ENCODE assay signal across 1 cellular context in the genomic region with DNA sequence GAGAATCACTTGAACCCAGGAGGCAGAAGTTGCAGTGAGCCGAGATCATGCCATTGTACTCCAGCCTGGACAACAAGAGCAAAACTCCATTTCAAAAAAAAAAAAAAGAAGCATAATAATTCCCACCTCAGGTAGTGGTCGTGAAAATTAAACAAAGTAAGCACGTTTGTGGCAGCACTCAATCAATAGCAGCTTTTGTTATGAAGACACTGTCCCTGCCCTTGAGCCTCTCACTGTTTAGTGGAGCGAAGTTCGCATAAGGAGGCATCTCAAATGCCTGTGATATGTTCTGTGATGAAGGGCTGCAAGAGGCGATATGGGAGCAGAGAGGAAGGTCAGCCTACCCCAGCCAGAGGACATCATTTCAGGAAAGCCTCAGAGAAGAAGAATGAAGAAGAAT.
TF ChIP-seq lines count a peak whose summit lies in the region.

No MANE protein-coding gene starts in this region.

TF ChIP-seq in GM23338, 12 proteins besides CTCF, POLR2A, EP300 and RAD21 (continued from another document):
- TF ChIP-seq, protein P1, sequence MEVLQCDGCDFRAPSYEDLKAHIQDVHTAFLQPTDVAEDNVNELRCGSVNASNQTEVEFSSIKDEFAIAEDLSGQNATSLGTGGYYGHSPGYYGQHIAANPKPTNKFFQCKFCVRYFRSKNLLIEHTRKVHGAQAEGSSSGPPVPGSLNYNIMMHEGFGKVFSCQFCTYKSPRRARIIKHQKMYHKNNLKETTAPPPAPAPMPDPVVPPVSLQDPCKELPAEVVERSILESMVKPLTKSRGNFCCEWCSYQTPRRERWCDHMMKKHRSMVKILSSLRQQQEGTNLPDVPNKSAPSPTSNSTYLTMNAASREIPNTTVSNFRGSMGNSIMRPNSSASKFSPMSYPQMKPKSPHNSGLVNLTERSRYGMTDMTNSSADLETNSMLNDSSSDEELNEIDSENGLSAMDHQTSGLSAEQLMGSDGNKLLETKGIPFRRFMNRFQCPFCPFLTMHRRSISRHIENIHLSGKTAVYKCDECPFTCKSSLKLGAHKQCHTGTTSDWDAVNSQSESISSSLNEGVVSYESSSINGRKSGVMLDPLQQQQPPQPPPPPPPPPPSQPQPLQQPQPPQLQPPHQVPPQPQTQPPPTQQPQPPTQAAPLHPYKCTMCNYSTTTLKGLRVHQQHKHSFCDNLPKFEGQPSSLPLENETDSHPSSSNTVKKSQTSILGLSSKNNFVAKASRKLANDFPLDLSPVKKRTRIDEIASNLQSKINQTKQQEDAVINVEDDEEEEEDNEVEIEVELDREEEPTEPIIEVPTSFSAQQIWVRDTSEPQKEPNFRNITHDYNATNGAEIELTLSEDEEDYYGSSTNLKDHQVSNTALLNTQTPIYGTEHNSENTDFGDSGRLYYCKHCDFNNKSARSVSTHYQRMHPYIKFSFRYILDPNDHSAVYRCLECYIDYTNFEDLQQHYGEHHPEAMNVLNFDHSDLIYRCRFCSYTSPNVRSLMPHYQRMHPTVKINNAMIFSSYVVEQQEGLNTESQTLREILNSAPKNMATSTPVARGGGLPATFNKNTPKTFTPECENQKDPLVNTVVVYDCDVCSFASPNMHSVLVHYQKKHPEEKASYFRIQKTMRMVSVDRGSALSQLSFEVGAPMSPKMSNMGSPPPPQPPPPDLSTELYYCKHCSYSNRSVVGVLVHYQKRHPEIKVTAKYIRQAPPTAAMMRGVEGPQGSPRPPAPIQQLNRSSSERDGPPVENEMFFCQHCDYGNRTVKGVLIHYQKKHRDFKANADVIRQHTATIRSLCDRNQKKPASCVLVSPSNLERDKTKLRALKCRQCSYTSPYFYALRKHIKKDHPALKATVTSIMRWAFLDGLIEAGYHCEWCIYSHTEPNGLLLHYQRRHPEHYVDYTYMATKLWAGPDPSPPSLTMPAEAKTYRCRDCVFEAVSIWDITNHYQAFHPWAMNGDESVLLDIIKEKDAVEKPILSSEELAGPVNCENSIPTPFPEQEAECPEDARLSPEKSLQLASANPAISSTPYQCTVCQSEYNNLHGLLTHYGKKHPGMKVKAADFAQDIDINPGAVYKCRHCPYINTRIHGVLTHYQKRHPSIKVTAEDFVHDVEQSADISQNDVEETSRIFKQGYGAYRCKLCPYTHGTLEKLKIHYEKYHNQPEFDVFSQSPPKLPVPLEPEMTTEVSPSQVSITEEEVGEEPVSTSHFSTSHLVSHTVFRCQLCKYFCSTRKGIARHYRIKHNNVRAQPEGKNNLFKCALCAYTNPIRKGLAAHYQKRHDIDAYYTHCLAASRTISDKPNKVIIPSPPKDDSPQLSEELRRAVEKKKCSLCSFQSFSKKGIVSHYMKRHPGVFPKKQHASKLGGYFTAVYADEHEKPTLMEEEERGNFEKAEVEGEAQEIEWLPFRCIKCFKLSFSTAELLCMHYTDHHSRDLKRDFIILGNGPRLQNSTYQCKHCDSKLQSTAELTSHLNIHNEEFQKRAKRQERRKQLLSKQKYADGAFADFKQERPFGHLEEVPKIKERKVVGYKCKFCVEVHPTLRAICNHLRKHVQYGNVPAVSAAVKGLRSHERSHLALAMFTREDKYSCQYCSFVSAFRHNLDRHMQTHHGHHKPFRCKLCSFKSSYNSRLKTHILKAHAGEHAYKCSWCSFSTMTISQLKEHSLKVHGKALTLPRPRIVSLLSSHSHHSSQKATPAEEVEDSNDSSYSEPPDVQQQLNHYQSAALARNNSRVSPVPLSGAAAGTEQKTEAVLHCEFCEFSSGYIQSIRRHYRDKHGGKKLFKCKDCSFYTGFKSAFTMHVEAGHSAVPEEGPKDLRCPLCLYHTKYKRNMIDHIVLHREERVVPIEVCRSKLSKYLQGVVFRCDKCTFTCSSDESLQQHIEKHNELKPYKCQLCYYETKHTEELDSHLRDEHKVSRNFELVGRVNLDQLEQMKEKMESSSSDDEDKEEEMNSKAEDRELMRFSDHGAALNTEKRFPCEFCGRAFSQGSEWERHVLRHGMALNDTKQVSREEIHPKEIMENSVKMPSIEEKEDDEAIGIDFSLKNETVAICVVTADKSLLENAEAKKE (CRISPR knock-in tag; IDR thresholded peaks at IDR 0.05): no peak
- TF ChIP-seq NANOG (IDR thresholded peaks at IDR 0.05; ENCODE audit: borderline replicate concordance) (no peak), STAT1 (IDR thresholded peaks at IDR 0.05; ENCODE audit: unreplicated experiment) (no peak), CREB1 (CRISPR knock-in tag; IDR thresholded peaks at IDR 0.05; ENCODE audit: low read depth) (no peak), ZNF331 (CRISPR knock-in tag; IDR thresholded peaks at IDR 0.05; ENCODE audit: low read depth) (no peak), JUNB (IDR thresholded peaks at IDR 0.05; ENCODE audit: unreplicated experiment) (no peak)
- TF ChIP-seq, protein P2, sequence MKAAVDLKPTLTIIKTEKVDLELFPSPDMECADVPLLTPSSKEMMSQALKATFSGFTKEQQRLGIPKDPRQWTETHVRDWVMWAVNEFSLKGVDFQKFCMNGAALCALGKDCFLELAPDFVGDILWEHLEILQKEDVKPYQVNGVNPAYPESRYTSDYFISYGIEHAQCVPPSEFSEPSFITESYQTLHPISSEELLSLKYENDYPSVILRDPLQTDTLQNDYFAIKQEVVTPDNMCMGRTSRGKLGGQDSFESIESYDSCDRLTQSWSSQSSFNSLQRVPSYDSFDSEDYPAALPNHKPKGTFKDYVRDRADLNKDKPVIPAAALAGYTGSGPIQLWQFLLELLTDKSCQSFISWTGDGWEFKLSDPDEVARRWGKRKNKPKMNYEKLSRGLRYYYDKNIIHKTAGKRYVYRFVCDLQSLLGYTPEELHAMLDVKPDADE (IDR thresholded peaks at IDR 0.05): no peak
